1 cellular context compared by ENCODE assay signal in the genomic region with DNA sequence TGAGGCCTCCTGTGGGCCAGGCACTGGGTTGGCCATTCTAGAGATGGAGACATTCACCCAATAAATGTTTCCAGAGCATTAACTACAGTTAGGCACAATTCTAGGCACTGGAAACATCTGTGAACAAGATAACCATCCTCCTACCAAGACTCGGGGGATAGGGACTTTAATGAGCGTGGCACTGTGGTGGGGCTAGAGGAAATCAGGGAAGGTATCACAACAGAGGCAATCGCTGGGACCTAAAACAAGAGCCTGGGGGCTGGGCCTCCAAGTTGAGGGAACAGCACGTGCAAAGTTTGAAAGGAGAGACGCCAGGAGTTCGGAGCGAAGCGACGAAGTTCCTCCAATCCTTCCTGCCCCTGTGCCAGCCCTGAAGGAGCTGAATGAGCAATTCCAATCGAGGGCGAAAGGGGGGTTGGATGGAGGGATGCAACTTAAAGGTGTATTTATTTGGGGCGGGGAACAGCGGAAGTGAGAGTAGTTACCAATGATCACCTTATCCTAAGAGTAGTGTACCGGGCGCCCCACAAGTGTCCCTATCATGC.
TF ChIP-seq lines count a peak whose summit lies in the region.

No MANE protein-coding gene starts in this region.

TF ChIP-seq in A549, 52 proteins besides CTCF, POLR2A, EP300 and RAD21 (continued from another document):
- TF ChIP-seq, protein P1, sequence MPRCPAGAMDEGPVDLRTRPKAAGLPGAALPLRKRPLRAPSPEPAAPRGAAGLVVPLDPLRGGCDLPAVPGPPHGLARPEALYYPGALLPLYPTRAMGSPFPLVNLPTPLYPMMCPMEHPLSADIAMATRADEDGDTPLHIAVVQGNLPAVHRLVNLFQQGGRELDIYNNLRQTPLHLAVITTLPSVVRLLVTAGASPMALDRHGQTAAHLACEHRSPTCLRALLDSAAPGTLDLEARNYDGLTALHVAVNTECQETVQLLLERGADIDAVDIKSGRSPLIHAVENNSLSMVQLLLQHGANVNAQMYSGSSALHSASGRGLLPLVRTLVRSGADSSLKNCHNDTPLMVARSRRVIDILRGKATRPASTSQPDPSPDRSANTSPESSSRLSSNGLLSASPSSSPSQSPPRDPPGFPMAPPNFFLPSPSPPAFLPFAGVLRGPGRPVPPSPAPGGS (IDR thresholded peaks at IDR 0.05): no peak
- no peak; the same call in 1 of the 2 replicates for TF ChIP-seq GATA3 (IDR thresholded peaks at IDR 0.05; ENCODE audit: borderline replicate concordance)
- TF ChIP-seq RCOR1 (IDR thresholded peaks at IDR 0.05; ENCODE audit: low read depth, low read length): no peak
- no peak for TF ChIP-seq ZC3H11A (IDR thresholded peaks at IDR 0.05)
- no peak for TF ChIP-seq CHD2 (IDR thresholded peaks at IDR 0.05; ENCODE audit: low read length, partially characterized antibody)
- TF ChIP-seq, protein P2, sequence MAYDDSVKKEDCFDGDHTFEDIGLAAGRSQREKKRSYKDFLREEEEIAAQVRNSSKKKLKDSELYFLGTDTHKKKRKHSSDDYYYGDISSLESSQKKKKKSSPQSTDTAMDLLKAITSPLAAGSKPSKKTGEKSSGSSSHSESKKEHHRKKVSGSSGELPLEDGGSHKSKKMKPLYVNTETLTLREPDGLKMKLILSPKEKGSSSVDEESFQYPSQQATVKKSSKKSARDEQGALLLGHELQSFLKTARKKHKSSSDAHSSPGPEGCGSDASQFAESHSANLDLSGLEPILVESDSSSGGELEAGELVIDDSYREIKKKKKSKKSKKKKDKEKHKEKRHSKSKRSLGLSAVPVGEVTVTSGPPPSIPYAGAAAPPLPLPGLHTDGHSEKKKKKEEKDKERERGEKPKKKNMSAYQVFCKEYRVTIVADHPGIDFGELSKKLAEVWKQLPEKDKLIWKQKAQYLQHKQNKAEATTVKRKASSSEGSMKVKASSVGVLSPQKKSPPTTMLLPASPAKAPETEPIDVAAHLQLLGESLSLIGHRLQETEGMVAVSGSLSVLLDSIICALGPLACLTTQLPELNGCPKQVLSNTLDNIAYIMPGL (CRISPR knock-in tag; IDR thresholded peaks at IDR 0.05; ENCODE audit: borderline replicate concordance): no peak
- no peak for TF ChIP-seq MAFK (IDR thresholded peaks at IDR 0.05; ENCODE audit: partially characterized antibody)
- no peak for TF ChIP-seq FOSL2 (IDR thresholded peaks at IDR 0.05)
- TF ChIP-seq FOSL2 (CRISPR knock-in tag; IDR thresholded peaks at IDR 0.05): no peak
- TF ChIP-seq, protein P3, sequence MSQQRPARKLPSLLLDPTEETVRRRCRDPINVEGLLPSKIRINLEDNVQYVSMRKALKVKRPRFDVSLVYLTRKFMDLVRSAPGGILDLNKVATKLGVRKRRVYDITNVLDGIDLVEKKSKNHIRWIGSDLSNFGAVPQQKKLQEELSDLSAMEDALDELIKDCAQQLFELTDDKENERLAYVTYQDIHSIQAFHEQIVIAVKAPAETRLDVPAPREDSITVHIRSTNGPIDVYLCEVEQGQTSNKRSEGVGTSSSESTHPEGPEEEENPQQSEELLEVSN (IDR thresholded peaks at IDR 0.05; ENCODE audit: borderline replicate concordance, low read depth): no peak
- TF ChIP-seq TFCP2L1 (CRISPR knock-in tag; IDR thresholded peaks at IDR 0.05): peak; percentile 78; the same call in 1 of the 2 replicates
- TF ChIP-seq, protein P4, sequence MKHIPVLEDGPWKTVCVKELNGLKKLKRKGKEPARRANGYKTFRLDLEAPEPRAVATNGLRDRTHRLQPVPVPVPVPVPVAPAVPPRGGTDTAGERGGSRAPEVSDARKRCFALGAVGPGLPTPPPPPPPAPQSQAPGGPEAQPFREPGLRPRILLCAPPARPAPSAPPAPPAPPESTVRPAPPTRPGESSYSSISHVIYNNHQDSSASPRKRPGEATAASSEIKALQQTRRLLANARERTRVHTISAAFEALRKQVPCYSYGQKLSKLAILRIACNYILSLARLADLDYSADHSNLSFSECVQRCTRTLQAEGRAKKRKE (CRISPR knock-in tag; IDR thresholded peaks at IDR 0.05; ENCODE audit: low read depth): 0 out of 2 replicates have a peak, but pooled peaks have one; percentile 28
- TF ChIP-seq NPAS2 (CRISPR knock-in tag; IDR thresholded peaks at IDR 0.05; ENCODE audit: borderline replicate concordance): no peak; the same call in 1 of the 2 replicates
- no peak for TF ChIP-seq KDM5A (IDR thresholded peaks at IDR 0.05)
- no peak for TF ChIP-seq KDM1A (IDR thresholded peaks at IDR 0.05; ENCODE audit: low read depth)
- TF ChIP-seq HEYL (CRISPR knock-in tag; IDR thresholded peaks at IDR 0.05): no peak
- TF ChIP-seq RFX5 (IDR thresholded peaks at IDR 0.05): no peak
- no peak for TF ChIP-seq ZSCAN20 (CRISPR knock-in tag; IDR thresholded peaks at IDR 0.05)
- no peak for TF ChIP-seq HOXB13 (CRISPR knock-in tag; IDR thresholded peaks at IDR 0.05; ENCODE audit: low read depth)
- TF ChIP-seq, protein P5, sequence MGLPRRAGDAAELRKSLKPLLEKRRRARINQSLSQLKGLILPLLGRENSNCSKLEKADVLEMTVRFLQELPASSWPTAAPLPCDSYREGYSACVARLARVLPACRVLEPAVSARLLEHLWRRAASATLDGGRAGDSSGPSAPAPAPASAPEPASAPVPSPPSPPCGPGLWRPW (IDR thresholded peaks at IDR 0.05): no peak
- TF ChIP-seq HDAC2 (IDR thresholded peaks at IDR 0.05): no peak
- TF ChIP-seq MAZ (IDR thresholded peaks at IDR 0.05; ENCODE audit: borderline replicate concordance, low read depth, low read length): no peak
- TF ChIP-seq CBX2 (IDR thresholded peaks at IDR 0.05; ENCODE audit: borderline replicate concordance, low read depth): no peak
- no peak; the same call in 1 of the 2 replicates for TF ChIP-seq FOSB (CRISPR knock-in tag; IDR thresholded peaks at IDR 0.05)
- TF ChIP-seq, protein P6, sequence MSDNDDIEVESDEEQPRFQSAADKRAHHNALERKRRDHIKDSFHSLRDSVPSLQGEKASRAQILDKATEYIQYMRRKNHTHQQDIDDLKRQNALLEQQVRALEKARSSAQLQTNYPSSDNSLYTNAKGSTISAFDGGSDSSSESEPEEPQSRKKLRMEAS (IDR thresholded peaks at IDR 0.05): no peak
- TF ChIP-seq, protein P7, sequence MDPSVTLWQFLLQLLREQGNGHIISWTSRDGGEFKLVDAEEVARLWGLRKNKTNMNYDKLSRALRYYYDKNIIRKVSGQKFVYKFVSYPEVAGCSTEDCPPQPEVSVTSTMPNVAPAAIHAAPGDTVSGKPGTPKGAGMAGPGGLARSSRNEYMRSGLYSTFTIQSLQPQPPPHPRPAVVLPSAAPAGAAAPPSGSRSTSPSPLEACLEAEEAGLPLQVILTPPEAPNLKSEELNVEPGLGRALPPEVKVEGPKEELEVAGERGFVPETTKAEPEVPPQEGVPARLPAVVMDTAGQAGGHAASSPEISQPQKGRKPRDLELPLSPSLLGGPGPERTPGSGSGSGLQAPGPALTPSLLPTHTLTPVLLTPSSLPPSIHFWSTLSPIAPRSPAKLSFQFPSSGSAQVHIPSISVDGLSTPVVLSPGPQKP (IDR thresholded peaks at IDR 0.05; ENCODE audit: low read depth, low read length): no peak
- TF ChIP-seq ESRRA (IDR thresholded peaks at IDR 0.05; ENCODE audit: borderline replicate concordance, low read length): no peak
- no peak for TF ChIP-seq CEBPB (IDR thresholded peaks at IDR 0.05)
- TF ChIP-seq HOXA7 (CRISPR knock-in tag; IDR thresholded peaks at IDR 0.05): peak; percentile 75; the same call in 1 of the 2 replicates
- TF ChIP-seq MYC (IDR thresholded peaks at IDR 0.05; ENCODE audit: borderline replicate concordance, low read length): no peak
- TF ChIP-seq FOXS1 (CRISPR knock-in tag; IDR thresholded peaks at IDR 0.05): no peak
- 0 out of 2 replicates have a peak, but pooled peaks have one; percentile 10 for TF ChIP-seq RARB (CRISPR knock-in tag; IDR thresholded peaks at IDR 0.05)
- TF ChIP-seq TP53 (CRISPR knock-in tag; IDR thresholded peaks at IDR 0.05): no peak
